ENCODE assay signal across 1 cellular context in genomic region chr4:174474457-174475075, GRCh38.
TF ChIP-seq lines count a peak whose summit lies in the region.

No MANE protein-coding gene starts in this region.

TF ChIP-seq in WTC11, 78 proteins besides CTCF, POLR2A, EP300 and RAD21 (continued from another document):
- no peak for TF ChIP-seq ZSCAN18 (CRISPR knock-in tag; IDR thresholded peaks at IDR 0.05)
